Comparison of ENCODE assay signal across 8 cellular contexts in genomic region chr14:99480856-99481744, GRCh38. TPM values are rescaled to one million over a fixed set of nuclear protein-coding genes. Genes with fewer than 3 reads are reported as not detected.
DNase-seq lines count a peak whose midpoint lies in the region; ATAC-seq, FAIRE-seq and TF ChIP-seq lines count a peak whose summit lies in the region.

Gene CCNK (plus strand): TSS chr14:99481409. CDS start chr14:99492678, 11,269 bp downstream.
Gene SETD3 (minus strand): TSS chr14:99480859. CDS start chr14:99465805, 15,054 bp downstream.

- peak within 1 kb of the TSS; percentile 90 for H2AFZ ChIP-seq in keratinocyte (ENCODE audit: control insufficient read depth, low read length)

- peak within 1 kb of the TSS; percentile 97 for H3K9ac ChIP-seq in keratinocyte (ENCODE audit: control insufficient read depth, extremely low read depth, insufficient read depth, low read length)

- FAIRE-seq in keratinocyte (lab: Jason Lieb, UNC), result peak; percentile 69

- H3K79me2 ChIP-seq in keratinocyte (ENCODE audit: control insufficient read depth, insufficient read depth, low read length), result peaks cover 91% of the 10 kb centered on the region

- peaks cover 21% of the 10 kb centered on the region for H4K20me1 ChIP-seq in keratinocyte (ENCODE audit: control insufficient read depth, extremely low read depth, insufficient read depth, low read length)

- peak within 1 kb of the TSS; percentile 96 for H3K4me3 Mint-ChIP-seq in chondrocyte (ENCODE audit: unreplicated experiment)

- H3K4me2 ChIP-seq in keratinocyte (ENCODE audit: control insufficient read depth, extremely low read depth, insufficient read depth, low read depth, low read length), result peak within 1 kb of the TSS; percentile 93

- DNase-seq in AML-193 (lab: John Stamatoyannopoulos, UW), result peak; percentile 98
- DNase-seq in NCI-H510A treated with DMSO at 0.1 percent for 48 hours (lab: John Stamatoyannopoulos, UW), result peak; percentile 99
- DNase-seq in activated CD4-positive, alpha-beta T cell treated with anti-CD3 and anti-CD28 coated beads for 24 hours (ENCODE audit: low read depth in 2 of 2), result peak; percentile 99 to 100
- peak; percentile 100 for DNase-seq in chondrocyte (ENCODE audit: low spot score)
- peak; percentile 99 for DNase-seq in keratinocyte (ENCODE audit: low read depth, low spot score)
- peak; percentile 100 for DNase-seq in stimulated activated CD4-positive, alpha-beta T cell treated with anti-CD3 and anti-CD28 coated beads, Interleukin-15, amount 100 ng/mL, for 1 hour (ENCODE audit: low read depth in 1 of 2, low spot score in 1 of 2)

- TF ChIP-seq CTCF in chondrocyte (IDR thresholded peaks at IDR 0.05) (no peak), keratinocyte (optimal IDR thresholded peaks at IDR 0.05 in 1 of 3, IDR thresholded peaks at IDR 0.05 in 1 of 3, conservative IDR thresholded peaks at IDR 0.05 in 1 of 3; ENCODE audit: extremely low read depth in 1 of 3, insufficient read depth in 2 of 3, low read length in 3 of 3) (no peak)

- peak within 1 kb of the TSS; percentile 96 for H3K27ac ChIP-seq in keratinocyte (ENCODE audit: control insufficient read depth, insufficient read depth, low read length)

- H3K36me3 Mint-ChIP-seq in chondrocyte (ENCODE audit: low read depth), result no peaks in the 10 kb centered on the region

- H3K4me1 Mint-ChIP-seq in chondrocyte (ENCODE audit: low read depth), result peaks cover 57% of the 10 kb centered on the region

- peak; percentile 92 for ATAC-seq in HG03439 (IDR thresholded peaks at IDR 0.05; ENCODE audit: unreplicated experiment)

- no peaks in the 10 kb centered on the region for H3K27me3 ChIP-seq in keratinocyte (ENCODE audit: control insufficient read depth, extremely low read depth, insufficient read depth, low read length)

- peaks cover 0 to 3% of the 10 kb centered on the region in 2 experiments for H3K36me3 ChIP-seq in keratinocyte (ENCODE audit: control insufficient read depth in 2 of 2, extremely low read depth in 1 of 2, insufficient read depth in 2 of 2, low read length in 2 of 2)

- peaks cover 34% of the 10 kb centered on the region for H3K4me1 ChIP-seq in keratinocyte (ENCODE audit: control insufficient read depth, extremely low read depth, insufficient read depth, low read length)

- no peaks in the 10 kb centered on the region for H3K9me1 ChIP-seq in keratinocyte (ENCODE audit: control insufficient read depth, extremely low read depth, insufficient read depth, low read length)

- TF ChIP-seq POLR2A in GM19193 (IDR thresholded peaks at IDR 0.05; ENCODE audit: extremely low read depth, insufficient read depth, insufficient read length), result peak; percentile 90

- H3K4me3 ChIP-seq in keratinocyte (ENCODE audit: control insufficient read depth in 2 of 3, extremely low read depth in 1 of 3, insufficient read depth in 2 of 3, low read depth in 1 of 3, low read length in 3 of 3), result peak within 1 kb of the TSS; percentile 79 to 91 (median 84)

- no peaks in the 10 kb centered on the region for H3K9me3 ChIP-seq in keratinocyte (ENCODE audit: control insufficient read depth, low read depth, low read length)

- no peaks in the 10 kb centered on the region for H3K27me3 Mint-ChIP-seq in chondrocyte (ENCODE audit: low read depth)

- dilution Hi-C loops in keratinocyte (cut with MboI; ENCODE audit: extremely low pct_ligation_motif_present, low sequenced_read_pairs), result no loop called here

- H3K27ac Mint-ChIP-seq in chondrocyte (ENCODE audit: unreplicated experiment), result peak within 1 kb of the TSS; percentile 99

- H3K9me3 Mint-ChIP-seq in chondrocyte (ENCODE audit: low read depth), result no peaks in the 10 kb centered on the region

RNA-seq across cellular contexts. Expression of gene CCNK, which starts in this region (rescaled TPM):
- total RNA-seq in chondrocyte, result 57.3 to 62.3 TPM (median 62.3 TPM) in 3 replicates
- 6.6 to 12.8 TPM (median 11.5 TPM) in 3 replicates for polyA plus RNA-seq in keratinocyte
- polyA plus RNA-seq in keratinocyte (2011; ENCODE audit: low read depth), result 21.4 TPM
- polyA plus RNA-seq in keratinocyte (2011; cell fraction: cytosol; rRNA removed), result 26.7 and 29.1 TPM in 2 replicates
- polyA plus RNA-seq in keratinocyte (2011; cell fraction: nucleus; rRNA removed), result 36.2 and 39.2 TPM in 2 replicates
- polyA plus RNA-seq in keratinocyte (2012; ENCODE audit: low replicate concordance), result 40.6 and 57.1 TPM in 2 replicates
- polyA minus RNA-seq in keratinocyte, result 9.9 to 48.2 TPM (median 41.3 TPM) in 3 replicates
- polyA minus RNA-seq in keratinocyte (2011; cell fraction: cytosol; rRNA and poly(A)+ RNA removed), result 19.4 TPM
- 19.5 and 34.2 TPM in 2 replicates for polyA minus RNA-seq in keratinocyte (2011; cell fraction: nucleus; rRNA and poly(A)+ RNA removed)

RNA-seq across cellular contexts. Expression of gene SETD3, which starts in this region (rescaled TPM):
- 54.2 to 55.1 TPM (median 54.5 TPM) in 3 replicates for total RNA-seq in chondrocyte
- 39.4 to 48.1 TPM (median 46.9 TPM) in 3 replicates for polyA plus RNA-seq in keratinocyte
- 28.5 TPM for polyA plus RNA-seq in keratinocyte (2011; ENCODE audit: low read depth)
- polyA plus RNA-seq in keratinocyte (2011; cell fraction: cytosol; rRNA removed), result 33.7 and 49.2 TPM in 2 replicates
- 25.4 and 26.8 TPM in 2 replicates for polyA plus RNA-seq in keratinocyte (2011; cell fraction: nucleus; rRNA removed)
- polyA plus RNA-seq in keratinocyte (2012; ENCODE audit: low replicate concordance), result 37.5 and 39.2 TPM in 2 replicates
- 23.9 to 47.4 TPM (median 44.7 TPM) in 3 replicates for polyA minus RNA-seq in keratinocyte
- polyA minus RNA-seq in keratinocyte (2011; cell fraction: cytosol; rRNA and poly(A)+ RNA removed), result 43.2 TPM
- polyA minus RNA-seq in keratinocyte (2011; cell fraction: nucleus; rRNA and poly(A)+ RNA removed), result 14.7 and 34.4 TPM in 2 replicates

Comparison
In these comparisons a context has a peak if more than half of its experiments do, and no peak if none do; other contexts are left out.
1. Peak in every context shown above with its lines: DNase-seq, ATAC-seq, H3K4me3 ChIP-seq and H3K27ac ChIP-seq.